In the genomic region with DNA sequence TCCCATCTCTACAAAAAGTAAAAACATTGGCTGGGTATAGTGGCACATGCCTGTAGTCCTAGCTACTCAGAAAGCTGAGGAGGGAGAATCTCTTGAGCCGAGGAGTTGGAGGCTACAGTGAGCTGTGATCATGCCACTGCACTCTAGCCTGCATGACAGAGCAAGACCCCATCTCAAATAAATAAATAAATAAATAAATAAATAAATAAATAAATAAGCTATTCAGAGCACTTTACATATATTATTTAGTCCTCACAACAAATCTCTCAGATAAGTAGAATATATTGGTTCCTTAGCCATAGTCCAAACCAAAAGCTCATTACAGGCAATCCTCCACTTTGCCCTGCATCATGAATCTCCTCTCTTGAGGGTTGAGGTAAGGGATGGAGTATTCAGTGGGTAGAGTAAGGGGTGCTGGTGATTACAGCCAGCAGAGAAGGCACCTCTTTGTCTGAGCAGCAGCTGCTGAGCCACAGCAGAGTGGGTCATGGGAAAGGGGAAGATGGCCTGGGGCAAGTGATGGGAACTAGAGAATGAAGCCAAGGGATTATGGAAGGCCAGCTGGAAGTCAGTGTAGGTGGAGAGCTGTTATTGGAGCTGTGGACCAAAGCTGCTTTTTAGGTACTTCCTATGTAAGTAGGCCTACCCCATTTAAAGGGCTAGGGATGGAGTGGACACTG, we compare ENCODE assay signal across 9 cellular contexts.
"Had no signal": no experiment of that assay in that cellular context is flagged by ENCODE, and none has a peak within 500 bp of the region (broad histone marks: within the 10 kb centered on the region; RNA-seq: fewer than 3 reads in every experiment).

No MANE protein-coding gene starts in this region.

- H3K27ac ChIP-seq: GM23248, HL-60 had no signal

- H3K36me3 ChIP-seq: HAP-1 had no signal

- H3K27ac Mint-ChIP-seq: IgD-negative memory B cell had no signal

- FAIRE-seq: H54, HepG2 had no signal

- DNase-seq: GM23248, GOT3, KBM-7 had no signal

- H3K4me1 ChIP-seq: HAP-1 had no signal

- H3K4me3 ChIP-seq: GM23248, HAP-1 had no signal

- H3K4me1 Mint-ChIP-seq: IgD-negative memory B cell had no signal

- H3K9me3 ChIP-seq: HAP-1 had no signal

- H3K36me3 Mint-ChIP-seq: IgD-negative memory B cell had no signal

- H3K4me3 Mint-ChIP-seq: IgD-negative memory B cell had no signal

- ATAC-seq: HCT116, HepG2 had no signal

- H3K9ac ChIP-seq: GM23248 had no signal

- H2AFZ ChIP-seq: GM23248 had no signal
